ENCODE assay signal across 9 cellular contexts in the genomic region with DNA sequence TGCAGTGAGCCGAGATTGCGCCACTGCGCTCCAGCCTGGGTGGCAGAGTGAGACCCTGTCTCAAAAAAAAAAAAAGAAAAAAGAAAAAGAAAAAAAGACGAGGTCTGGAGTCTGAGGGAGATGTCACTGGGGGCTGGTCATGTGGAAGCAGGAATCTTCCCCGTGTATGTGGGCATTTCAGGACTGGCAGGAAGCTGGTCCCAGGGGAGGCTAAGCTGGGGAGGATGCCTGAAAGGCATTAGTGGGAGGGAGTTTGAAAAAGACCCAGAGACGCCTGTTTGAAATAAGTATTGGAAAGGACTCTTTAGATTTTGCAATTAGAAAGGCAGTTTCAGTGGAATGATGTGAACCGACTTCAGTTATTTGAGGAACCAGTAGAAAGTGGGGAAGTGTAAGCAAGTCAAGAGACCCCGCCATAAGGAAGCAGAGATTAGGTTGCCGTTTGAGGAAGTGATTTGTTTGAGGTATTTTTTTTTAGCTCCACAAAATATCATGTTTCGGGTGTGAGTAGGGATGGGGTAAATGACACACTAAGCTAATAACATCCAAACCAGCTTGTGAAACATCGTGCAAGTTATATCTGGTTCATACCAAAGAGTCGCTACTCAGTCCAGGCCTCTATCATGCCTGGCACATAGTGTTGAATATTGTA. TPM values are rescaled to one million over a fixed set of nuclear protein-coding genes. Genes with fewer than 3 reads are reported as not detected.
DNase-seq lines count a peak whose midpoint lies in the region; ATAC-seq and TF ChIP-seq lines count a peak whose summit lies in the region.
"Had no signal": no experiment of that assay in that cellular context is flagged by ENCODE, and none has a peak within 500 bp of the region (broad histone marks: within the 10 kb centered on the region; RNA-seq: fewer than 3 reads in every experiment).

No MANE protein-coding gene starts in this region.

- H3K9me3 Mint-ChIP-seq in activated T-cell treated with anti-CD3 and anti-CD28 coated beads, Interleukin-2, amount 50 U/mL, for 24 hours = no peaks in the 10 kb centered on the region
- H3K9me3 Mint-ChIP-seq in activated T-cell treated with anti-CD3 and anti-CD28 coated beads, Interleukin-2, amount 50 U/mL, for 72 hours = no peaks in the 10 kb centered on the region
- no peaks in the 10 kb centered on the region for H3K9me3 Mint-ChIP-seq in chondrocyte (ENCODE audit: low read depth)
- H3K9me3 Mint-ChIP-seq in activated naive CD4-positive, alpha-beta T cell treated with anti-CD3 and anti-CD28 coated beads, Interleukin-2, amount 10 ng/mL, durations not matched to agents 7 days and 5 days = no peaks in the 10 kb centered on the region

- peak overlapping the region; percentile 25 for H3K4me3 ChIP-seq in thoracic aorta

- intact Hi-C loops in posterior vena cava (cut with DNase I) = no loop called here

- H3K4me1 Mint-ChIP-seq in activated T-cell treated with anti-CD3 and anti-CD28 coated beads, Interleukin-2, amount 50 U/mL, for 24 hours (ENCODE audit: low read depth) = peaks cover 43% of the 10 kb centered on the region
- peaks cover 25% of the 10 kb centered on the region for H3K4me1 Mint-ChIP-seq in activated T-cell treated with anti-CD3 and anti-CD28 coated beads, Interleukin-2, amount 50 U/mL, for 72 hours (ENCODE audit: low read depth)
- H3K4me1 Mint-ChIP-seq in chondrocyte (ENCODE audit: low read depth) = peaks cover 42% of the 10 kb centered on the region
- peaks cover 5% of the 10 kb centered on the region for H3K4me1 Mint-ChIP-seq in activated naive CD4-positive, alpha-beta T cell treated with anti-CD3 and anti-CD28 coated beads, Interleukin-2, amount 10 ng/mL, durations not matched to agents 7 days and 5 days

- no peaks in the 10 kb centered on the region for H3K27me3 ChIP-seq in thoracic aorta (replicated peaks; ENCODE audit: insufficient read depth)

- no peaks in the 10 kb centered on the region for H3K9me3 ChIP-seq in thoracic aorta

- no peak for ATAC-seq in activated T-cell treated with anti-CD3 and anti-CD28 coated beads, Interleukin-2, amount 50 U/mL, for 72 hours (replicated peaks in 1 of 2)
- peak; percentile 47 for ATAC-seq in HG03354 (IDR thresholded peaks at IDR 0.05; ENCODE audit: poor library complexity, severe bottlenecking, unreplicated experiment)
- no peak for ATAC-seq in thoracic aorta (ENCODE audit: insufficient number of reproducible peaks, low FRiP score, low read depth)

- CTCF ChIA-PET in activated naive CD4-positive, alpha-beta T cell treated with anti-CD3 and anti-CD28 coated beads, Interleukin-2, amount 10 ng/mL, durations not matched to agents 7 days and 5 days (lab: Charles Lee) = no interaction called here

- no peaks in the 10 kb centered on the region for H3K36me3 ChIP-seq in thoracic aorta

- TF ChIP-seq CTCF in chondrocyte (IDR thresholded peaks at IDR 0.05) = no peak
- no peak for TF ChIP-seq CTCF in thoracic aorta (IDR thresholded peaks at IDR 0.05)

- DNase-seq in activated T-cell treated with anti-CD3 and anti-CD28 coated beads, Interleukin-2, amount 50 U/mL, for 24 hours = no peak
- no peak for DNase-seq in activated T-cell treated with anti-CD3 and anti-CD28 coated beads, Interleukin-2, amount 50 U/mL, for 72 hours
- DNase-seq in chondrocyte (ENCODE audit: low spot score) (no peak), thoracic aorta (ENCODE audit: low spot score) (no peak), posterior vena cava (ENCODE audit: low spot score) (no peak), caudate nucleus (lab: John Stamatoyannopoulos, UW) (no peak)
- DNase-seq in activated naive CD4-positive, alpha-beta T cell treated with anti-CD3 and anti-CD28 coated beads, Interleukin-2, amount 10 ng/mL, durations not matched to agents 7 days and 5 days = no peak

- H3K4me1 ChIP-seq in thoracic aorta (ENCODE audit: control insufficient read depth in 1 of 2, low read depth in 2 of 2) = peaks cover 28 to 37% of the 10 kb centered on the region in 2 donors

- H3K27ac Mint-ChIP-seq in activated T-cell treated with anti-CD3 and anti-CD28 coated beads, Interleukin-2, amount 50 U/mL, for 24 hours = peak overlapping the region; percentile 49
- no peak overlapping the region for H3K27ac Mint-ChIP-seq in activated T-cell treated with anti-CD3 and anti-CD28 coated beads, Interleukin-2, amount 50 U/mL, for 72 hours
- peak overlapping the region; percentile 92 for H3K27ac Mint-ChIP-seq in chondrocyte (ENCODE audit: unreplicated experiment)
- no peak overlapping the region for H3K27ac Mint-ChIP-seq in activated naive CD4-positive, alpha-beta T cell treated with anti-CD3 and anti-CD28 coated beads, Interleukin-2, amount 10 ng/mL, durations not matched to agents 7 days and 5 days

- H3K27ac ChIP-seq in thoracic aorta = peak overlapping the region in 1 of 2 donors; percentile 56
- H3K27ac ChIP-seq in caudate nucleus (ENCODE audit: low read depth, low read length) = no peak overlapping the region
- H3K27ac ChIP-seq: epithelial cell of prostate had no signal

- no peaks in the 10 kb centered on the region for H3K27me3 Mint-ChIP-seq in activated T-cell treated with anti-CD3 and anti-CD28 coated beads, Interleukin-2, amount 50 U/mL, for 24 hours
- no peaks in the 10 kb centered on the region for H3K27me3 Mint-ChIP-seq in activated T-cell treated with anti-CD3 and anti-CD28 coated beads, Interleukin-2, amount 50 U/mL, for 72 hours (ENCODE audit: low read depth)
- H3K27me3 Mint-ChIP-seq in chondrocyte (ENCODE audit: low read depth) = no peaks in the 10 kb centered on the region
- H3K27me3 Mint-ChIP-seq in activated naive CD4-positive, alpha-beta T cell treated with anti-CD3 and anti-CD28 coated beads, Interleukin-2, amount 10 ng/mL, durations not matched to agents 7 days and 5 days = no peaks in the 10 kb centered on the region

- H3K36me3 Mint-ChIP-seq in activated T-cell treated with anti-CD3 and anti-CD28 coated beads, Interleukin-2, amount 50 U/mL, for 24 hours (ENCODE audit: low read depth) = peaks cover 74% of the 10 kb centered on the region
- peaks cover 12 to 44% of the 10 kb centered on the region in 2 donors for H3K36me3 Mint-ChIP-seq in activated T-cell treated with anti-CD3 and anti-CD28 coated beads, Interleukin-2, amount 50 U/mL, for 72 hours (ENCODE audit: insufficient read depth in 2 of 2)
- peaks cover 16% of the 10 kb centered on the region for H3K36me3 Mint-ChIP-seq in chondrocyte (ENCODE audit: low read depth)
- peaks cover 58% of the 10 kb centered on the region for H3K36me3 Mint-ChIP-seq in activated naive CD4-positive, alpha-beta T cell treated with anti-CD3 and anti-CD28 coated beads, Interleukin-2, amount 10 ng/mL, durations not matched to agents 7 days and 5 days

- no peak overlapping the region for H3K4me3 Mint-ChIP-seq in activated T-cell treated with anti-CD3 and anti-CD28 coated beads, Interleukin-2, amount 50 U/mL, for 24 hours
- no peak overlapping the region for H3K4me3 Mint-ChIP-seq in activated T-cell treated with anti-CD3 and anti-CD28 coated beads, Interleukin-2, amount 50 U/mL, for 72 hours
- H3K4me3 Mint-ChIP-seq in chondrocyte (ENCODE audit: unreplicated experiment) = peak overlapping the region; percentile 5
- H3K4me3 Mint-ChIP-seq in activated naive CD4-positive, alpha-beta T cell treated with anti-CD3 and anti-CD28 coated beads, Interleukin-2, amount 10 ng/mL, durations not matched to agents 7 days and 5 days = no peak overlapping the region

RNA-seq across cellular contexts. Expression of a gene that starts 55.5 kb away (rescaled TPM):
- total RNA-seq in activated T-cell treated with anti-CD3 and anti-CD28 coated beads, Interleukin-2, amount 50 U/mL, for 72 hours = 100 to 1,000 TPM in 1 of 2 donors, 10 to 100 TPM in 1; 98.1 to 104 TPM
- total RNA-seq in chondrocyte = 21.9 to 36.6 TPM (median 33.9 TPM) in 3 replicates
- 100 to 1,000 TPM in 1 of 2 donors, 10 to 100 TPM in 1; 89.5 to 141 TPM for total RNA-seq in thoracic aorta
- total RNA-seq in posterior vena cava = 10 to 100 TPM; 41.9 to 53.3 TPM

Comparison
In these comparisons a context has a peak if more than half of its experiments do, and no peak if none do; other contexts are left out.
1. H3K27ac Mint-ChIP-seq: peak in activated T-cell treated with anti-CD3 and anti-CD28 coated beads, Interleukin-2, amount 50 U/mL, for 24 hours (single experiment) and chondrocyte (single experiment); none in activated T-cell treated with anti-CD3 and anti-CD28 coated beads, Interleukin-2, amount 50 U/mL, for 72 hours (single experiment) and activated naive CD4-positive, alpha-beta T cell treated with anti-CD3 and anti-CD28 coated beads, Interleukin-2, amount 10 ng/mL, durations not matched to agents 7 days and 5 days (single experiment).